21 cellular contexts compared by ENCODE assay signal in the genomic region with DNA sequence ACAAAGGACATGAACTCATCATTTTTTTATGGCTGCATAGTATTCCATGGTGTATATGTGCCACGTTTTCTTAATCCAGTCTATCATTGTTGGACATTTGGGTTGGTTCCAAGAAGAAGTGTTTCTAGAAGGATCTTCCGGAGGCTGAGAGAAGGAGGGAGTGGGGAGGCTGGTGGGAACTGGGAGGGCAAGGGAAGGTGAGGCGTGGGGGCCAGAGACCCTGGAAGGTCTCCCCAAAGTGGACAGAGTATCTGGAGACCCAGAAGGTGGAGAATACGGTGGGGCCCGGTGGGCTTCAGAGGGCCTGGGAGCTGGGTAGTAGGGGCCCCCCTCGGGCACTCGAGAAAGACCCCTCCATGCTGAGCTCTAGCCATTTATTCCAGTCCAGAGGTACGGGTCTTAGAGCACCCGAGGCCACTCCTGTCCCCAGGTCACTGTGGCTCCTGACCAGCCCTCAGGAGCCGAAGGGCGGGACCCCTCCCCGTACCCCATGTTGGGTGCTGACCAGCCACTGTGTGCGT. TPM values are rescaled to one million over a fixed set of nuclear protein-coding genes. Genes with fewer than 3 reads are reported as not detected.
DNase-seq lines count a peak whose midpoint lies in the region; ATAC-seq and TF ChIP-seq lines count a peak whose summit lies in the region.
"Had no signal": no experiment of that assay in that cellular context is flagged by ENCODE, and none has a peak within 500 bp of the region (broad histone marks: within the 10 kb centered on the region; RNA-seq: fewer than 3 reads in every experiment).

No MANE protein-coding gene starts in this region.

- peak; percentile 0 for DNase-seq in activated gamma-delta T cell treated with Interleukin-2 at 50 U/mL for 16 hours
- DNase-seq in activated gamma-delta T cell (lab: John Stamatoyannopoulos, UW), result no peak
- DNase-seq in PC-3, result no peak
- DNase-seq in endothelial cell (ENCODE audit: low spot score), result no peak
- peak; percentile 45 for DNase-seq in sciatic nerve (ENCODE audit: low spot score)
- DNase-seq in ecto neural progenitor cell (ENCODE audit: low spot score), result no peak
- DNase-seq: CD4-positive, alpha-beta memory T cell; GF-D8; GM23248; NCI-H1105; NCI-H2081; NCI-H510A; NCI-H748 treated with DMSO at 0.1 percent for 48 hours; NK-92 treated with Interleukin-12 subunit alpha and Interleukin-12 subunit beta, amount 100 ng/mL, for 24 hours; SHP77 treated with DMSO at 0.1 percent for 48 hours had no signal

- no peaks in the 10 kb centered on the region for H3K9me3 ChIP-seq in PC-3 (ENCODE audit: low read length)
- H3K9me3 ChIP-seq: BLaER1, HAP-1 had no signal

- no peak overlapping the region for H3K9ac ChIP-seq in PC-3 (ENCODE audit: low read length)
- H3K9ac ChIP-seq: BLaER1, GM23248 had no signal

- no peak overlapping the region for H3K27ac ChIP-seq in PC-3 (ENCODE audit: low read length)
- H3K27ac ChIP-seq: BLaER1, GM23248 had no signal

- no peak overlapping the region for H2AFZ ChIP-seq in PC-3 (ENCODE audit: low read length)
- H2AFZ ChIP-seq: GM23248 had no signal

- intact Hi-C loops in PC-3 (cut with micrococcal nuclease) (loop anchor here (1.0 to 10.0 kb wide), 4 partner anchors 32 to 396 kb away; no protein-coding TSS in a partner anchor), sciatic nerve (cut with DNase I) (no loop called here)

- no peaks in the 10 kb centered on the region for H3K4me1 ChIP-seq in PC-3 (ENCODE audit: insufficient read depth, low read length)
- H3K4me1 ChIP-seq: BLaER1, HAP-1 had no signal

- no peaks in the 10 kb centered on the region for H3K9me3 Mint-ChIP-seq in endothelial cell (ENCODE audit: unreplicated experiment)

- no peaks in the 10 kb centered on the region for H4K20me1 ChIP-seq in PC-3 (ENCODE audit: low read length)
- H4K20me1 ChIP-seq: BLaER1 had no signal

- H3K4me3 ChIP-seq in PC-3 (ENCODE audit: low read length), result no peak overlapping the region
- H3K4me3 ChIP-seq: BLaER1, GM23248, HAP-1, K562 had no signal

- no peaks in the 10 kb centered on the region for H3K27me3 ChIP-seq in PC-3 (ENCODE audit: low read length)
- H3K27me3 ChIP-seq: BLaER1 had no signal

- H3F3A ChIP-seq in PC-3 (ENCODE audit: low read length, unreplicated experiment), result no peaks in the 10 kb centered on the region

- CTCF ChIA-PET in PC-3 (lab: Charles Lee), result no interaction called here

- H3K27ac Mint-ChIP-seq in endothelial cell (ENCODE audit: unreplicated experiment), result peak overlapping the region; percentile 52
- H3K27ac Mint-ChIP-seq: CD4-positive, alpha-beta memory T cell had no signal

- H3K4me3 Mint-ChIP-seq in endothelial cell (ENCODE audit: unreplicated experiment), result no peak overlapping the region
- H3K4me3 Mint-ChIP-seq: CD4-positive, alpha-beta memory T cell had no signal

- POLR2A ChIA-PET in PC-3 (lab: Charles Lee; ENCODE audit: unreplicated experiment), result no interaction called here

- H3K79me2 ChIP-seq in PC-3 (ENCODE audit: low read length), result no peaks in the 10 kb centered on the region

- H3K36me3 ChIP-seq in PC-3 (ENCODE audit: low read depth, low read length), result no peaks in the 10 kb centered on the region
- H3K36me3 ChIP-seq: BLaER1, HAP-1 had no signal

- BruUV-seq in PC-3 (replicated peaks; lab: Mats Ljungman, UMichigan), result TSS peak; percentile 51

- H3K36me3 Mint-ChIP-seq in endothelial cell (ENCODE audit: low read depth, unreplicated experiment), result no peaks in the 10 kb centered on the region
- H3K36me3 Mint-ChIP-seq: CD4-positive, alpha-beta memory T cell had no signal

- H3K27me3 Mint-ChIP-seq in endothelial cell (ENCODE audit: unreplicated experiment), result peaks cover 13% of the 10 kb centered on the region

- H3K4me2 ChIP-seq in PC-3 (ENCODE audit: low read length), result no peak overlapping the region
- H3K4me2 ChIP-seq: BLaER1 had no signal

- TF ChIP-seq CTCF in PC-3 (conservative IDR thresholded peaks at IDR 0.05; ENCODE audit: low read depth, low read length), result no peak
- no peak for TF ChIP-seq CTCF in endothelial cell (IDR thresholded peaks at IDR 0.05; ENCODE audit: unreplicated experiment)

- H3K9me2 ChIP-seq in PC-3 (replicated peaks; ENCODE audit: low read length), result no peaks in the 10 kb centered on the region

- ATAC-seq in PC-3 (no peak), sciatic nerve (no peak), HG03521 (IDR thresholded peaks at IDR 0.05; ENCODE audit: unreplicated experiment) (no peak), HG02678 (IDR thresholded peaks at IDR 0.05; ENCODE audit: unreplicated experiment) (no peak)
- ATAC-seq: K562 had no signal

- H3K4me1 Mint-ChIP-seq in endothelial cell (ENCODE audit: unreplicated experiment), result no peaks in the 10 kb centered on the region

RNA-seq across cellular contexts. Expression of a gene that starts 38.9 kb away (rescaled TPM):
- total RNA-seq in PC-3 (2014; rRNA removed), result 0.11 and 0.35 TPM in 2 replicates
- not detected for total RNA-seq in endothelial cell (ENCODE audit: unreplicated experiment)
- 0.27 TPM for total RNA-seq in sciatic nerve
- total RNA-seq: A673; CD4-positive, alpha-beta memory T cell; GM23248; K562 had no signal

RNA-seq across cellular contexts. Expression of a gene that starts 44.1 kb away (rescaled TPM):
- total RNA-seq in PC-3 (2014; rRNA removed) (0.26 and 0.40 TPM in 2 replicates), endothelial cell (ENCODE audit: unreplicated experiment) (not detected), sciatic nerve (not detected)
- total RNA-seq: A673; CD4-positive, alpha-beta memory T cell; GM23248 had no signal

Comparison
In these comparisons a context has a peak if more than half of its experiments do, and no peak if none do; other contexts are left out.
1. DNase-seq: peak in activated gamma-delta T cell treated with Interleukin-2 at 50 U/mL for 16 hours (single experiment) and sciatic nerve (single experiment); none in activated gamma-delta T cell (single experiment), PC-3 (single experiment), endothelial cell (single experiment) and ecto neural progenitor cell (single experiment).